In the genomic region with DNA sequence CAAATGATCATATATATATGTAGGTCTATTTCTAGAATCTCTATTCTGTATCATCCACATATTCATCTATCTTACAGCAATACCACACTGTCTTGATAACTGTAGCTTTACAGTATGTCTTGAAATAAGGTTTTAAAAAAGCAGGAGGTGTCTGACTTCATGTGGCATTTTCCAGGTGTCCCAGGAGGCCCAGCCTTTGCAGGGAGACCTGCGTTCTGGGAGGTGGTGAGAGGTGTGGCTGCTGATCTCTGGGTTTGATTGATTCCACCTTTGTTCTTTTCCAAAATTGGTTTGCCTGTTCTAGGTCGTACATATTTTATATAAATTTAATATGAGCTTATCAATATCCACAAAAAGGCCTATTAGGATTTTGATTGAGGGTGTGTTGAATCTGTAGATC, we compare ENCODE assay signal across 3 cellular contexts. TPM values are rescaled to one million over a fixed set of nuclear protein-coding genes. Genes with fewer than 3 reads are reported as not detected.
"Had no signal": no experiment of that assay in that cellular context is flagged by ENCODE, and none has a peak within 500 bp of the region (broad histone marks: within the 10 kb centered on the region; RNA-seq: fewer than 3 reads in every experiment).

No MANE protein-coding gene starts in this region.

- H3K4me3 ChIP-seq: GM12878 had no signal

- ATAC-seq: GM12878 had no signal

- DNase-seq: GDM1, GF-D8 had no signal

RNA-seq across cellular contexts. Expression of a gene that starts 26.6 kb away (rescaled TPM):
- total RNA-seq: GM12878 had no signal
